ENCODE assay signal across 8 cellular contexts in genomic region chr6:159788757-159789376, GRCh38. TPM values are rescaled to one million over a fixed set of nuclear protein-coding genes. Genes with fewer than 3 reads are reported as not detected.
DNase-seq lines count a peak whose midpoint lies in the region; TF ChIP-seq lines count a peak whose summit lies in the region.

No MANE protein-coding gene starts in this region.

- no peak for TF ChIP-seq RAD21 in neural cell (conservative IDR thresholded peaks at IDR 0.05)

- H3K27me3 ChIP-seq in KMS-11 (ENCODE audit: insufficient read depth, low read depth) = no peaks in the 10 kb centered on the region
- no peaks in the 10 kb centered on the region for H3K27me3 ChIP-seq in neural cell (ENCODE audit: insufficient read depth, low read depth, low read length)

- peak overlapping the region; percentile 85 for H3K4me2 ChIP-seq in KMS-11
- H3K4me2 ChIP-seq in neural cell (ENCODE audit: low read length) = peak overlapping the region; percentile 86

- H3K4me3 ChIP-seq in KMS-11 (IDR thresholded peaks at IDR 0.05; ENCODE audit: insufficient read depth, low read depth, low read length) (no peak overlapping the region), neural cell (ENCODE audit: low read length) (peak overlapping the region; percentile 98)

- H3K9me2 ChIP-seq in neural cell (ENCODE audit: insufficient read depth, low read length) = no peaks in the 10 kb centered on the region

- H3K4me1 ChIP-seq in KMS-11 (ENCODE audit: low read depth, poor library complexity, severe bottlenecking) = peaks cover 39% of the 10 kb centered on the region

- H4K20me1 ChIP-seq in KMS-11 (ENCODE audit: insufficient read depth) (peaks cover 17% of the 10 kb centered on the region), neural cell (ENCODE audit: insufficient read depth) (no peaks in the 10 kb centered on the region)

- no peaks in the 10 kb centered on the region for H3K9me3 ChIP-seq in neural cell (ENCODE audit: low read length)

- H3K27ac ChIP-seq in KMS-11 (peak overlapping the region; percentile 47; the same call in 1 of the 2 replicates), neural cell (ENCODE audit: low read length) (peak overlapping the region; percentile 86)

- peaks cover 27% of the 10 kb centered on the region; the same call in 1 of the 2 replicates for H3K36me3 ChIP-seq in KMS-11 (ENCODE audit: insufficient read depth)
- no peaks in the 10 kb centered on the region for H3K36me3 ChIP-seq in neural cell (ENCODE audit: insufficient read depth, low read length)

- no peak overlapping the region; the same call in 1 of the 2 replicates for H2AFZ ChIP-seq in KMS-11 (ENCODE audit: low read depth)
- peak overlapping the region; percentile 54 for H2AFZ ChIP-seq in neural cell (ENCODE audit: low read depth, low read length)

- no peaks in the 10 kb centered on the region for H3F3A ChIP-seq in neural cell (ENCODE audit: insufficient read depth, low read length, poor library complexity, severe bottlenecking)

- peak overlapping the region; percentile 78 for H3K9ac ChIP-seq in KMS-11
- peak overlapping the region; percentile 93 for H3K9ac ChIP-seq in neural cell (ENCODE audit: low read length)

- TF ChIP-seq EP300 in neural cell (conservative IDR thresholded peaks at IDR 0.05; ENCODE audit: poor library complexity, severe bottlenecking) = no peak

- H3K79me2 ChIP-seq in KMS-11 (ENCODE audit: insufficient read depth, low read depth) = peaks cover 94% of the 10 kb centered on the region
- H3K79me2 ChIP-seq in neural cell (replicated peaks; ENCODE audit: insufficient read depth, low read length) = peaks cover 65% of the 10 kb centered on the region

- DNase-seq in NCI-H1105 treated with DMSO at 0.1 percent for 48 hours (lab: John Stamatoyannopoulos, UW) (peak; percentile 22), NCI-H1105 (lab: John Stamatoyannopoulos, UW) (no peak), fibroblast of peridontal ligament (ENCODE audit: extremely low read depth) (peak; percentile 24), ureter (ENCODE audit: low spot score) (peak; percentile 49), globus pallidus (ENCODE audit: low spot score) (no peak)
- DNase-seq in activated T-cell treated with anti-CD3 and anti-CD28 coated beads, Interleukin-2, amount 50 U/mL, for 1 hour = peak; percentile 21

- TF ChIP-seq CTCF in KMS-11 (conservative IDR thresholded peaks at IDR 0.05; ENCODE audit: low read depth, low read length) = no peak
- TF ChIP-seq CTCF in neural cell (IDR thresholded peaks at IDR 0.05; ENCODE audit: poor library complexity, severe bottlenecking) = no peak

TF ChIP-seq in neural cell, 6 proteins besides CTCF, POLR2A, EP300 and RAD21:
- TF ChIP-seq TAF1 (IDR thresholded peaks at IDR 0.05; ENCODE audit: low read depth) (no peak), POLR2AphosphoS5 (IDR thresholded peaks at IDR 0.05) (no peak), MXI1 (conservative IDR thresholded peaks at IDR 0.05; ENCODE audit: poor library complexity, severe bottlenecking) (peak; percentile 87), SMC3 (conservative IDR thresholded peaks at IDR 0.05; ENCODE audit: poor library complexity) (no peak), REST (IDR thresholded peaks at IDR 0.05; ENCODE audit: borderline replicate concordance) (no peak), EZH2 (IDR thresholded peaks at IDR 0.05; ENCODE audit: borderline replicate concordance, insufficient read depth, low read length, poor library complexity, severe bottlenecking) (no peak)

RNA-seq across cellular contexts. Expression of gene TCP1, which starts 0.5 kb away (rescaled TPM):
- 352 and 379 TPM in 2 replicates for polyA plus RNA-seq in neural cell
- 326 and 344 TPM in 2 replicates for polyA minus RNA-seq in neural cell
- total RNA-seq in ureter = 153 TPM

RNA-seq across cellular contexts. Expression of gene MRPL18, which starts 1.4 kb away (rescaled TPM):
- 104 and 105 TPM in 2 replicates for polyA plus RNA-seq in neural cell
- polyA minus RNA-seq in neural cell = 42.4 and 49.2 TPM in 2 replicates
- total RNA-seq in ureter = 69.6 TPM

RNA-seq across cellular contexts. Expression of gene PNLDC1, which starts 11.2 kb away (rescaled TPM):
- polyA plus RNA-seq in neural cell = not detected in 2 replicates
- polyA minus RNA-seq in neural cell = not detected in 2 replicates
- total RNA-seq in ureter = not detected

RNA-seq across cellular contexts. Expression of gene ACAT2, which starts 27.0 kb away (rescaled TPM):
- polyA plus RNA-seq in neural cell = 143 and 145 TPM in 2 replicates
- 71.6 and 85.5 TPM in 2 replicates for polyA minus RNA-seq in neural cell
- 42.1 TPM for total RNA-seq in ureter

Comparison
In these comparisons a context has a peak if more than half of its experiments do, and no peak if none do; other contexts are left out.
1. DNase-seq: peak in NCI-H1105 treated with DMSO at 0.1 percent for 48 hours (single experiment), activated T-cell treated with anti-CD3 and anti-CD28 coated beads, Interleukin-2, amount 50 U/mL, for 1 hour (single experiment), fibroblast of peridontal ligament (single experiment) and ureter (single experiment); none in NCI-H1105 (single experiment) and globus pallidus (single experiment).